ENCODE assay signal across 28 cellular contexts in genomic region chr6:35647400-35647799, GRCh38. TPM values are rescaled to one million over a fixed set of nuclear protein-coding genes. Genes with fewer than 3 reads are reported as not detected.
A peak's percentile ranks its signal among the peaks of the same experiment; 100 is the strongest.
DNase-seq lines count a peak whose midpoint lies in the region; ATAC-seq and TF ChIP-seq lines count a peak whose summit lies in the region.
"Had no signal": no experiment of that assay in that cellular context is flagged by ENCODE, and none has a peak within 500 bp of the region (broad histone marks: within the 10 kb centered on the region; RNA-seq: fewer than 3 reads in every experiment).

No MANE protein-coding gene starts in this region.

- H3K27me3 Mint-ChIP-seq in activated CD4-positive, alpha-beta T cell treated with anti-CD3 and anti-CD28 coated beads, Interleukin-2, amount 10 ng/mL, durations not matched to agents 7 days and 5 days: no peaks in the 10 kb centered on the region
- H3K27me3 Mint-ChIP-seq in CD8-positive, alpha-beta T cell (ENCODE audit: low read depth): no peaks in the 10 kb centered on the region
- H3K27me3 Mint-ChIP-seq in WTC11 (ENCODE audit: low read depth) (no peaks in the 10 kb centered on the region), nephron progenitor cell (ENCODE audit: low read depth, poor library complexity) (peaks cover 5% of the 10 kb centered on the region)

- CTCF ChIA-PET in activated CD4-positive, alpha-beta T cell treated with anti-CD3 and anti-CD28 coated beads, Interleukin-2, amount 10 ng/mL, durations not matched to agents 7 days and 5 days (lab: Charles Lee): interaction anchor here (0.6 to 2.5 kb wide), 4 partner anchors 15 to 985 kb away, joined by 3 to 9 read pairs (median 3); no protein-coding TSS in a partner anchor
- CTCF ChIA-PET in CD8-positive, alpha-beta T cell (lab: Charles Lee): interaction anchor here (1.1 to 12.6 kb wide), 2 partner anchors 62 to 88 kb away, joined by 3 to 123 read pairs; partner anchors contain the start of gene ARMC12
- CTCF ChIA-PET in WTC11 (lab: Charles Lee): interaction anchor here (1.1 to 1.6 kb wide), 3 partner anchors 79 to 95 kb away, joined by 3 to 5 read pairs (median 4); no protein-coding TSS in a partner anchor

- H3K27ac Mint-ChIP-seq in activated CD4-positive, alpha-beta T cell treated with anti-CD3 and anti-CD28 coated beads, Interleukin-2, amount 10 ng/mL, durations not matched to agents 7 days and 5 days: peak overlapping the region; percentile 64
- H3K27ac Mint-ChIP-seq in CD8-positive, alpha-beta T cell: peak overlapping the region; percentile 83
- H3K27ac Mint-ChIP-seq in WTC11: peak overlapping the region; percentile 24; the same call in 1 of the 2 replicates
- peak overlapping the region; percentile 55 for H3K27ac Mint-ChIP-seq in nephron progenitor cell

- H3K36me3 Mint-ChIP-seq in activated CD4-positive, alpha-beta T cell treated with anti-CD3 and anti-CD28 coated beads, Interleukin-2, amount 10 ng/mL, durations not matched to agents 7 days and 5 days (ENCODE audit: low read depth): peaks cover 42% of the 10 kb centered on the region
- H3K36me3 Mint-ChIP-seq in CD8-positive, alpha-beta T cell: peaks cover 48% of the 10 kb centered on the region
- H3K36me3 Mint-ChIP-seq in WTC11 (no peaks in the 10 kb centered on the region), nephron progenitor cell (ENCODE audit: low read depth) (peaks cover 5% of the 10 kb centered on the region)

- H3K9me3 Mint-ChIP-seq in activated CD4-positive, alpha-beta T cell treated with anti-CD3 and anti-CD28 coated beads, Interleukin-2, amount 10 ng/mL, durations not matched to agents 7 days and 5 days: no peaks in the 10 kb centered on the region
- H3K9me3 Mint-ChIP-seq in CD8-positive, alpha-beta T cell: no peaks in the 10 kb centered on the region
- H3K9me3 Mint-ChIP-seq in WTC11 (no peaks in the 10 kb centered on the region), nephron progenitor cell (no peaks in the 10 kb centered on the region)

- no peaks in the 10 kb centered on the region for H3K27me3 ChIP-seq in CD8-positive, alpha-beta T cell (ENCODE audit: insufficient read depth, low read length)
- H3K27me3 ChIP-seq: esophagus squamous epithelium, left lung, stomach had no signal

- intact Hi-C loops in CD8-positive, alpha-beta T cell (cut with DNase I, micrococcal nuclease): loop anchor here in 1 of 2 experiments (5.0 kb wide), 1 partner anchor 40 kb away; the partner anchor contains the start of gene FKBP5

- H3K4me1 ChIP-seq in CD8-positive, alpha-beta T cell (ENCODE audit: insufficient read depth, low read length): peaks cover 57% of the 10 kb centered on the region

- no peak for ATAC-seq in CD8-positive, alpha-beta T cell
- ATAC-seq in WTC11: 0 out of 2 replicates have a peak, but pooled peaks have one; percentile 38
- ATAC-seq: GM12878, left lung had no signal

- no peak for TF ChIP-seq CTCF in CD8-positive, alpha-beta T cell (IDR thresholded peaks at IDR 0.05)
- TF ChIP-seq CTCF in WTC11 (IDR thresholded peaks at IDR 0.05): no peak
- TF ChIP-seq CTCF in nephron progenitor cell (IDR thresholded peaks at IDR 0.05): no peak

- H3K4me1 Mint-ChIP-seq in activated CD4-positive, alpha-beta T cell treated with anti-CD3 and anti-CD28 coated beads, Interleukin-2, amount 10 ng/mL, durations not matched to agents 7 days and 5 days: peaks cover 48% of the 10 kb centered on the region
- H3K4me1 Mint-ChIP-seq in CD8-positive, alpha-beta T cell (ENCODE audit: low read depth): peaks cover 70% of the 10 kb centered on the region
- H3K4me1 Mint-ChIP-seq in WTC11 (peaks cover 32% of the 10 kb centered on the region), nephron progenitor cell (no peaks in the 10 kb centered on the region)

- no peak overlapping the region for H3K27ac ChIP-seq in CD8-positive, alpha-beta T cell (ENCODE audit: low read depth, low read length)
- H3K27ac ChIP-seq: coronary artery, esophagus squamous epithelium, left lung, PC-9, stomach had no signal

- POLR2A ChIA-PET in activated CD4-positive, alpha-beta T cell treated with anti-CD3 and anti-CD28 coated beads, Interleukin-2, amount 10 ng/mL, durations not matched to agents 7 days and 5 days (lab: Charles Lee): no interaction called here
- POLR2A ChIA-PET in CD8-positive, alpha-beta T cell (lab: Charles Lee): interaction anchor here (2.0 kb wide), 1 partner anchor 16 kb away, joined by 10 read pairs; no protein-coding TSS in a partner anchor
- POLR2A ChIA-PET in WTC11 (lab: Charles Lee): no interaction called here

- no peak overlapping the region for H3K4me3 ChIP-seq in CD8-positive, alpha-beta T cell (ENCODE audit: low read depth, low read length)
- H3K4me3 ChIP-seq: coronary artery, esophagus squamous epithelium, GM12878, left lung, PC-9, stomach had no signal

- H3K4me3 Mint-ChIP-seq in activated CD4-positive, alpha-beta T cell treated with anti-CD3 and anti-CD28 coated beads, Interleukin-2, amount 10 ng/mL, durations not matched to agents 7 days and 5 days: no peak overlapping the region
- peak overlapping the region; percentile 13 for H3K4me3 Mint-ChIP-seq in CD8-positive, alpha-beta T cell
- no peak overlapping the region for H3K4me3 Mint-ChIP-seq in WTC11
- no peak overlapping the region for H3K4me3 Mint-ChIP-seq in nephron progenitor cell

- no peaks in the 10 kb centered on the region for H3K9me3 ChIP-seq in CD8-positive, alpha-beta T cell (ENCODE audit: low read length)
- H3K9me3 ChIP-seq: esophagus squamous epithelium, left lung, stomach had no signal

- no peaks in the 10 kb centered on the region for H3K36me3 ChIP-seq in CD8-positive, alpha-beta T cell (ENCODE audit: insufficient read depth, low read length)

- no peak for DNase-seq in activated CD4-positive, alpha-beta T cell treated with anti-CD3 and anti-CD28 coated beads, Interleukin-2, amount 10 ng/mL, durations not matched to agents 7 days and 5 days
- DNase-seq in activated CD4-positive, alpha-beta T cell treated with anti-CD3 and anti-CD28 coated beads for 48 hours: no peak
- DNase-seq in CD8-positive, alpha-beta T cell: no peak
- DNase-seq in WTC11 (ENCODE audit: low spot score) (no peak), nephron progenitor cell (no peak), cortex of kidney (lab: John Stamatoyannopoulos, UW) (no peak), EL (no peak), SW 1271 (lab: John Stamatoyannopoulos, UW) (no peak)
- DNase-seq: activated CD4-positive, CD25-positive, alpha-beta regulatory T cell treated with anti-CD3 and anti-CD28 coated beads, Interleukin-2, amount 50 U/mL, for 72 hours; activated effector memory CD4-positive, alpha-beta T cell treated with Interleukin-2 at 50 U/mL for 16 hours; amniotic stem cell; COR-L47; DMS79 treated with DMSO at 0.1 percent for 48 hours; esophagus squamous epithelium; GOT3; hypothalamus; Kasumi-1; left lung; MV-4-11; NCI-H146; NCI-H524; PC-9; SIG-M5; stimulated activated CD4-positive, alpha-beta T cell treated with anti-CD3 and anti-CD28 coated beads, Interleukin-15, amount 100 ng/mL, for 24 hours; stomach; trophoblast cell had no signal

TF ChIP-seq in WTC11, 78 proteins besides CTCF, POLR2A, EP300 and RAD21 (continues in another document):
- TF ChIP-seq ZNF232 (CRISPR knock-in tag; IDR thresholded peaks at IDR 0.05) (no peak), ZNF138 (CRISPR knock-in tag; conservative IDR thresholded peaks at IDR 0.05) (no peak), ZBTB43 (CRISPR knock-in tag; IDR thresholded peaks at IDR 0.05) (no peak), ZNF263 (CRISPR knock-in tag; IDR thresholded peaks at IDR 0.05; ENCODE audit: low read depth) (no peak), ZNF416 (CRISPR knock-in tag; IDR thresholded peaks at IDR 0.05) (no peak), ZNF317 (CRISPR knock-in tag; IDR thresholded peaks at IDR 0.05; ENCODE audit: borderline replicate concordance, low read depth) (no peak), PREB (CRISPR knock-in tag; IDR thresholded peaks at IDR 0.05; ENCODE audit: borderline replicate concordance) (no peak)

RNA-seq across cellular contexts. Expression of gene FKBP5, which starts 41.3 kb away (rescaled TPM):
- total RNA-seq in activated CD4-positive, alpha-beta T cell treated with anti-CD3 and anti-CD28 coated beads, Interleukin-2, amount 10 ng/mL, durations not matched to agents 7 days and 5 days: 100 to 1,000 TPM in 1 of 2 experiments, 10 to 100 TPM in 1; 94.2 to 100 TPM
- 10 to 100 TPM; 25.7 to 27.1 TPM for total RNA-seq in CD8-positive, alpha-beta T cell
- total RNA-seq in WTC11 (2021): 27.0 to 29.4 TPM (median 27.2 TPM) in 3 replicates

Comparison
In these comparisons a context has a peak if more than half of its experiments do, and no peak if none do; other contexts are left out.
1. H3K27ac Mint-ChIP-seq: peak in every context shown above with its lines; median percentile 83 in CD8-positive, alpha-beta T cell; 64 in activated CD4-positive, alpha-beta T cell treated with anti-CD3 and anti-CD28 coated beads, Interleukin-2, amount 10 ng/mL, durations not matched to agents 7 days and 5 days; 55 in nephron progenitor cell; 24 in WTC11.